1 cellular context compared by ENCODE assay signal in genomic region chr9:112380102-112380581, GRCh38.
TF ChIP-seq lines count a peak whose summit lies in the region.

Gene HSDL2 (plus strand): TSS chr9:112380108. CDS start chr9:112380164, 56 bp downstream.

TF ChIP-seq in HepG2, 621 proteins besides CTCF, POLR2A, EP300 and RAD21 (continued from another document and continues in another):
- peak; percentile 76 for TF ChIP-seq ZNF687 (CRISPR knock-in tag; IDR thresholded peaks at IDR 0.05)
- TF ChIP-seq NFIB (CRISPR knock-in tag; IDR thresholded peaks at IDR 0.05; ENCODE audit: borderline replicate concordance), result no peak
- peak; percentile 91 for TF ChIP-seq RXRA (CRISPR knock-in tag; IDR thresholded peaks at IDR 0.05)
- TF ChIP-seq MYC (CRISPR knock-in tag; IDR thresholded peaks at IDR 0.05; ENCODE audit: borderline replicate concordance), result 0 out of 2 replicates have a peak, but pooled peaks have one; percentile 21
- no peak for TF ChIP-seq AKNA (CRISPR knock-in tag; IDR thresholded peaks at IDR 0.05; ENCODE audit: borderline replicate concordance)
- peak; percentile 38; the same call in 1 of the 2 replicates for TF ChIP-seq UBTF (CRISPR knock-in tag; IDR thresholded peaks at IDR 0.05)
- peak; percentile 18; the same call in 1 of the 2 replicates for TF ChIP-seq KDM5A (IDR thresholded peaks at IDR 0.05; ENCODE audit: borderline replicate concordance, low read length)
- no peak for TF ChIP-seq ATAD3A (CRISPR knock-in tag; IDR thresholded peaks at IDR 0.05)
- 0 out of 2 replicates have a peak, but pooled peaks have one; percentile 21 for TF ChIP-seq HMGXB3 (CRISPR knock-in tag; IDR thresholded peaks at IDR 0.05; ENCODE audit: borderline replicate concordance)
- TF ChIP-seq TCF7L2 (IDR thresholded peaks at IDR 0.05; ENCODE audit: low read depth, low read length), result no peak
- TF ChIP-seq NBN (conservative IDR thresholded peaks at IDR 0.05), result no peak
- TF ChIP-seq HOXA3 (CRISPR knock-in tag; IDR thresholded peaks at IDR 0.05), result peak; percentile 20; the same call in 1 of the 2 replicates
- no peak for TF ChIP-seq CBX5 (CRISPR knock-in tag; IDR thresholded peaks at IDR 0.05; ENCODE audit: borderline replicate concordance)
- no peak for TF ChIP-seq HOXA9 (CRISPR knock-in tag; IDR thresholded peaks at IDR 0.05; ENCODE audit: borderline replicate concordance)
- no peak for TF ChIP-seq GTF2F1 (IDR thresholded peaks at IDR 0.05; ENCODE audit: low read length)
- peak; percentile 29 for TF ChIP-seq HNRNPK (IDR thresholded peaks at IDR 0.05; ENCODE audit: low read depth, low read length, poor library complexity, severe bottlenecking)
- TF ChIP-seq ZNF512B (CRISPR knock-in tag; IDR thresholded peaks at IDR 0.05; ENCODE audit: borderline replicate concordance), result 0 out of 2 replicates have a peak, but pooled peaks have one; percentile 21
- no peak for TF ChIP-seq ZNF414 (CRISPR knock-in tag; IDR thresholded peaks at IDR 0.05)
- peak; percentile 35; the same call in 1 of the 2 replicates for TF ChIP-seq TMF1 (CRISPR knock-in tag; IDR thresholded peaks at IDR 0.05; ENCODE audit: low read depth)
- peak; percentile 26; the same call in 1 of the 2 replicates for TF ChIP-seq KDM3A (CRISPR knock-in tag; IDR thresholded peaks at IDR 0.05; ENCODE audit: low read depth)
- TF ChIP-seq ZNF30 (CRISPR knock-in tag; IDR thresholded peaks at IDR 0.05), result no peak
- TF ChIP-seq, protein P1, sequence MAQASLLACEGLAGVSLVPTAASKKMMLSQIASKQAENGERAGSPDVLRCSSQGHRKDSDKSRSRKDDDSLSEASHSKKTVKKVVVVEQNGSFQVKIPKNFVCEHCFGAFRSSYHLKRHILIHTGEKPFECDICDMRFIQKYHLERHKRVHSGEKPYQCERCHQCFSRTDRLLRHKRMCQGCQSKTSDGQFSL (CRISPR knock-in tag; IDR thresholded peaks at IDR 0.05), result peak; percentile 81
- TF ChIP-seq NCOA5 (CRISPR knock-in tag; IDR thresholded peaks at IDR 0.05), result no peak
- peak; percentile 34; the same call in 1 of the 2 replicates for TF ChIP-seq ZNF788 (CRISPR knock-in tag; IDR thresholded peaks at IDR 0.05; ENCODE audit: borderline replicate concordance)
- TF ChIP-seq ZBTB7B (CRISPR knock-in tag; IDR thresholded peaks at IDR 0.05), result peak; percentile 40
- TF ChIP-seq, protein P2, sequence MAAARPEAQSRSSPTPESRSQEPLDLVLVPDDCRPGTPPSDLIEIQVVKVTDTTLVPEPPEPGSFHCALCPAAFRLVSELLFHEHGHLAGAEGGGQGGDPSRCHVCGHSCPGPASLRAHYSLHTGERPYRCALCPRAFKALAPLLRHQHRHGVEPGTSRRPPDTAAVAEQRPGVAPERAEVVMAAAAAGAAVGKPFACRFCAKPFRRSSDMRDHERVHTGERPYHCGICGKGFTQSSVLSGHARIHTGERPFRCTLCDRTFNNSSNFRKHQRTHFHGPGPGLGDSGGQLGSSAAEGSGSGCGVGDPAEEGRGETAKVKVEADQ (CRISPR knock-in tag; IDR thresholded peaks at IDR 0.05; ENCODE audit: borderline replicate concordance), result no peak
- peak; percentile 14 for TF ChIP-seq YY1 (IDR thresholded peaks at IDR 0.05; ENCODE audit: insufficient read depth, insufficient replicate concordance, low read depth, low read length)
- peak; percentile 84 for TF ChIP-seq BCL6 (CRISPR knock-in tag; IDR thresholded peaks at IDR 0.05)
